In the genomic region with DNA sequence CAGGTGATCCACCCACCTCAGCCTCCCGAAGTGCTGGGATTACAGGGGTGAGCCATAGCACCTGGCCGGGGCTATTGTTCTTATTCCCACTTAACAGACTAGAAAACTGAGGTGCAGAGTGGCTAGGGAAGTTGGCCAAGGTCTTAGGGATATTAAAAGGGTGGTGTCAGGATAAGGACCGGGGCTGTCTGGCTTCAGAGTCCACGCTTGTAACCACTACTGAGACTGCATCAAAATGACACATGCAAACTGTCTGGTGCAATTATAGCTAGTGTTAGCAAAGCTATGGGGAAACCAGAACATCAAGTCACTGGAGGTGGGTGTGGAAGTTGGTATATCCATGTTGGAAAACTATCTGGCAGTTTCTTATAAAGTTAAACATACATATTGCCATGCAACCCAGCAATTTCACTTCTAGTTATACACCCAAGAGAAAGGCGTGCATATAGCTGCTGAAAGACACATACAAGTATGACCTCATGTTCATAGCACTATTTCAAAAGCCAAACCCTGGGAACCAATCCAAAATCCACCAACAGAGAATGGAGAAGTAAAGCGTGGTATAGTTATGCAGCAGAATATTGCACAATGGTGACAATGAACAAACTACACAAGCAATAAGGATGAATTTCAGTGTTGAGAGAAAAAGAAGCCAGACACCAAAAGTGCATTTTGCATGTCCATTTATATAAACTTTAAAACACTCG, we compare ENCODE assay signal across 9 cellular contexts. TPM values are rescaled to one million over a fixed set of nuclear protein-coding genes. Genes with fewer than 3 reads are reported as not detected.
DNase-seq lines count a peak whose midpoint lies in the region; ATAC-seq and TF ChIP-seq lines count a peak whose summit lies in the region.
"Had no signal": no experiment of that assay in that cellular context is flagged by ENCODE, and none has a peak within 500 bp of the region (broad histone marks: within the 10 kb centered on the region; RNA-seq: fewer than 3 reads in every experiment).

No MANE protein-coding gene starts in this region.

- H3K9me3 Mint-ChIP-seq in CD8-positive, alpha-beta T cell: peaks cover 6% of the 10 kb centered on the region

- no peaks in the 10 kb centered on the region for H3K36me3 Mint-ChIP-seq in CD8-positive, alpha-beta T cell
- H3K36me3 Mint-ChIP-seq: brain had no signal

- TF ChIP-seq CTCF in BJ (IDR thresholded peaks at IDR 0.05; ENCODE audit: insufficient read depth, low read depth, low read length) (no peak), choroid plexus epithelial cell (conservative IDR thresholded peaks at IDR 0.05; ENCODE audit: low read depth, low read length) (no peak)
- no peak for TF ChIP-seq CTCF in CD8-positive, alpha-beta T cell (IDR thresholded peaks at IDR 0.05)

- CTCF ChIA-PET in BJ (lab: Yijun Ruan, JAX): interaction anchor here (0.6 to 1.6 kb wide), 2 partner anchors 10 to 534 kb away, joined by 3 to 10 read pairs; no protein-coding TSS in a partner anchor
- CTCF ChIA-PET in CD8-positive, alpha-beta T cell (lab: Charles Lee): no interaction called here

- H3K27me3 Mint-ChIP-seq in CD8-positive, alpha-beta T cell (ENCODE audit: low read depth): no peaks in the 10 kb centered on the region

- no peak overlapping the region for H3K27ac ChIP-seq in CD8-positive, alpha-beta T cell (ENCODE audit: low read depth, low read length)

- no peaks in the 10 kb centered on the region for H3K36me3 ChIP-seq in BJ (ENCODE audit: control insufficient read depth, insufficient read depth, low read length)
- no peaks in the 10 kb centered on the region for H3K36me3 ChIP-seq in CD8-positive, alpha-beta T cell (ENCODE audit: insufficient read depth, low read length)

- H3K4me1 Mint-ChIP-seq in CD8-positive, alpha-beta T cell (ENCODE audit: low read depth): peaks cover 15% of the 10 kb centered on the region

- ATAC-seq in CD8-positive, alpha-beta T cell: no peak
- no peak for ATAC-seq in HG02973 (IDR thresholded peaks at IDR 0.05; ENCODE audit: unreplicated experiment)

- DNase-seq in BJ (ENCODE audit: low read depth): peak; percentile 79
- DNase-seq in NCI-H2196 (lab: John Stamatoyannopoulos, UW; ENCODE audit: unreplicated experiment): peak; percentile 16
- DNase-seq in choroid plexus epithelial cell (ENCODE audit: low read depth): peak; percentile 99
- peak; percentile 82 for DNase-seq in myocyte (ENCODE audit: low read depth)
- DNase-seq in CD8-positive, alpha-beta T cell: no peak
- DNase-seq in NCI-H2227 (lab: John Stamatoyannopoulos, UW; ENCODE audit: unreplicated experiment): no peak
- no peak for DNase-seq in DMS53 (lab: John Stamatoyannopoulos, UW)

- intact Hi-C loops in CD8-positive, alpha-beta T cell (cut with DNase I, micrococcal nuclease): loop anchor here in 1 of 2 experiments (10.0 kb wide), 1 partner anchor 66 kb away; no protein-coding TSS in a partner anchor

- H3K27me3 ChIP-seq in BJ (ENCODE audit: control insufficient read depth, insufficient read depth, low read length): no peaks in the 10 kb centered on the region
- H3K27me3 ChIP-seq in CD8-positive, alpha-beta T cell (ENCODE audit: insufficient read depth, low read length): no peaks in the 10 kb centered on the region

- H3K4me3 Mint-ChIP-seq in CD8-positive, alpha-beta T cell: no peak overlapping the region
- H3K4me3 Mint-ChIP-seq: brain had no signal

- no peak overlapping the region for H3K27ac Mint-ChIP-seq in CD8-positive, alpha-beta T cell
- H3K27ac Mint-ChIP-seq: brain had no signal

- H3K9me3 ChIP-seq in CD8-positive, alpha-beta T cell (ENCODE audit: low read length): no peaks in the 10 kb centered on the region

- H3K4me3 ChIP-seq in BJ (ENCODE audit: low read depth, low read length) (no peak overlapping the region), choroid plexus epithelial cell (ENCODE audit: low read depth, low read length) (no peak overlapping the region)
- no peak overlapping the region for H3K4me3 ChIP-seq in CD8-positive, alpha-beta T cell (ENCODE audit: low read depth, low read length)

- H3K4me1 ChIP-seq in CD8-positive, alpha-beta T cell (ENCODE audit: insufficient read depth, low read length): no peaks in the 10 kb centered on the region

- POLR2A ChIA-PET in BJ (lab: Charles Lee): no interaction called here
- POLR2A ChIA-PET in CD8-positive, alpha-beta T cell (lab: Charles Lee): interaction anchor here (1.0 kb wide), 1 partner anchor 14 kb away, joined by 3 read pairs; no protein-coding TSS in a partner anchor

RNA-seq across cellular contexts. Expression of a gene that starts 33.9 kb away (rescaled TPM):
- 1.6 and 2.5 TPM in 2 replicates for polyA plus RNA-seq in BJ (2011; rRNA removed)
- 1.6 and 2.5 TPM in 2 replicates for polyA minus RNA-seq in BJ (2011; rRNA and poly(A)+ RNA removed)
- 4.3 and 5.6 TPM in 2 replicates for total RNA-seq in myocyte
- polyA plus RNA-seq in myocyte (2012): 11.0 TPM
- 1 to 10 TPM in 1 of 2 experiments, under 1 TPM in 1; 0.98 to 1.1 TPM for total RNA-seq in CD8-positive, alpha-beta T cell

Comparison
In these comparisons a context has a peak if more than half of its experiments do, and no peak if none do; other contexts are left out.
1. DNase-seq: peak in BJ (single experiment), NCI-H2196 (single experiment), choroid plexus epithelial cell (single experiment) and myocyte (single experiment); none in CD8-positive, alpha-beta T cell (0 of 7), NCI-H2227 (single experiment) and DMS53 (single experiment).